17 cellular contexts compared by ENCODE assay signal in genomic region chr6:114167583-114168576, GRCh38.
"Had no signal": no experiment of that assay in that cellular context is flagged by ENCODE, and none has a peak within 500 bp of the region (broad histone marks: within the 10 kb centered on the region; RNA-seq: fewer than 3 reads in every experiment).

No MANE protein-coding gene starts in this region.

- H3K4me3 ChIP-seq: coronary artery, gastrocnemius medialis, lung, suprapubic skin, upper lobe of right lung had no signal

- H3K9me3 Mint-ChIP-seq: activated naive CD4-positive, alpha-beta T cell treated with anti-CD3 and anti-CD28 coated beads, Interleukin-2, amount 10 ng/mL, durations not matched to agents 7 days and 5 days; activated T-helper 2 cell treated with anti-CD3 and anti-CD28 coated beads, Interferon-gamma antibody, Interleukin-2, Interleukin-4, amounts not matched to agents 10 μg/mL and 5 μg/mL and 100 μg/mL, durations not matched to agents 14 hours and 24 hours and 36 hours; naive B cell had no signal

- H3K27me3 ChIP-seq: gastrocnemius medialis, neutrophil, suprapubic skin, upper lobe of right lung had no signal

- H3K4me3 Mint-ChIP-seq: activated naive CD4-positive, alpha-beta T cell treated with anti-CD3 and anti-CD28 coated beads, Interleukin-2, amount 10 ng/mL, durations not matched to agents 7 days and 5 days; naive B cell had no signal

- H3K36me3 ChIP-seq: gastrocnemius medialis, suprapubic skin, upper lobe of right lung had no signal

- H3K36me3 Mint-ChIP-seq: activated naive CD4-positive, alpha-beta T cell treated with anti-CD3 and anti-CD28 coated beads, Interleukin-2, amount 10 ng/mL, durations not matched to agents 7 days and 5 days; naive B cell had no signal

- H3K27ac Mint-ChIP-seq: activated naive CD4-positive, alpha-beta T cell treated with anti-CD3 and anti-CD28 coated beads, Interleukin-2, amount 10 ng/mL, durations not matched to agents 7 days and 5 days; activated T-helper 2 cell treated with anti-CD3 and anti-CD28 coated beads, Interferon-gamma antibody, Interleukin-2, Interleukin-4, amounts not matched to agents 10 μg/mL and 5 μg/mL and 100 μg/mL, durations not matched to agents 14 hours and 24 hours and 36 hours; naive B cell had no signal

- H3K27ac ChIP-seq: coronary artery, epithelial cell of prostate, gastrocnemius medialis, neutrophil, suprapubic skin, upper lobe of right lung had no signal

- H3K9me3 ChIP-seq: gastrocnemius medialis, neutrophil, suprapubic skin, upper lobe of right lung had no signal

- H3K4me1 Mint-ChIP-seq: activated naive CD4-positive, alpha-beta T cell treated with anti-CD3 and anti-CD28 coated beads, Interleukin-2, amount 10 ng/mL, durations not matched to agents 7 days and 5 days; naive B cell had no signal

- H3K27me3 Mint-ChIP-seq: activated naive CD4-positive, alpha-beta T cell treated with anti-CD3 and anti-CD28 coated beads, Interleukin-2, amount 10 ng/mL, durations not matched to agents 7 days and 5 days; naive B cell had no signal

- ATAC-seq: activated CD4-positive, CD25-positive, alpha-beta regulatory T cell treated with anti-CD3 and anti-CD28 coated beads, Interleukin-2, amount 50 U/mL, for 24 hours; gastrocnemius medialis; right cardiac atrium; upper lobe of right lung had no signal

- DNase-seq: activated naive CD4-positive, alpha-beta T cell treated with anti-CD3 and anti-CD28 coated beads, Interleukin-2, amount 10 ng/mL, durations not matched to agents 7 days and 5 days; central memory CD4-positive, alpha-beta T cell; effector CD8-positive, alpha-beta T cell; gastrocnemius medialis; hippocampal formation; naive B cell; right cardiac atrium; stimulated activated naive CD4-positive, alpha-beta T cell; T-helper 2 cell; upper lobe of right lung had no signal

- H3K4me1 ChIP-seq: suprapubic skin, upper lobe of right lung had no signal
